ENCODE assay signal across 15 cellular contexts in genomic region chr6:170091000-170091638, GRCh38.
DNase-seq lines count a peak whose midpoint lies in the region; ATAC-seq, FAIRE-seq and TF ChIP-seq lines count a peak whose summit lies in the region.
"Had no signal": no experiment of that assay in that cellular context is flagged by ENCODE, and none has a peak within 500 bp of the region (broad histone marks: within the 10 kb centered on the region; RNA-seq: fewer than 3 reads in every experiment).

No MANE protein-coding gene starts in this region.

- H3K4me1 ChIP-seq in RWPE2 (ENCODE audit: insufficient read depth, poor library complexity, severe bottlenecking) (no peaks in the 10 kb centered on the region), kidney (ENCODE audit: control insufficient read depth in 1 of 2, insufficient read depth in 1 of 2, low read depth in 1 of 2, low read length in 2 of 2) (peaks cover 0 to 4% of the 10 kb centered on the region in 2 donors)

- peak; percentile 14 for DNase-seq in activated T-cell treated with anti-CD3 and anti-CD28 coated beads, Interleukin-2, amount 50 U/mL, for 24 hours
- no peak for DNase-seq in activated T-cell treated with anti-CD3 and anti-CD28 coated beads, Interleukin-2, amount 50 U/mL, for 72 hours
- DNase-seq in RWPE2 (ENCODE audit: low spot score) = peak; percentile 40
- DNase-seq in kidney = peak; percentile 47
- DNase-seq in stimulated activated effector memory CD8-positive, alpha-beta T cell treated with anti-CD3 and anti-CD28 coated beads, Interleukin-12 subunit alpha, Interleukin-12 subunit beta, amount 100 ng/mL, for 72 hours (ENCODE audit: low spot score in 2 of 2) = no peak
- no peak for DNase-seq in pons (ENCODE audit: low spot score)
- no peak for DNase-seq in brain microvascular endothelial cell
- DNase-seq: effector memory CD4-positive, alpha-beta T cell; kidney glomerular epithelial cell; NCI-H1105; NCI-H774 had no signal

- H3K9ac ChIP-seq in kidney (ENCODE audit: low read length in 2 of 2) = no peak overlapping the region
- H3K9ac ChIP-seq: KMS-11 had no signal

- no peak overlapping the region for H3K27ac ChIP-seq in RWPE2 (ENCODE audit: poor library complexity, severe bottlenecking)
- no peak overlapping the region for H3K27ac ChIP-seq in kidney (ENCODE audit: low read depth in 2 of 2, low read length in 2 of 2)
- H3K27ac ChIP-seq in brain microvascular endothelial cell = no peak overlapping the region
- H3K27ac ChIP-seq: cardiac muscle cell, KMS-11 had no signal

- H3K27ac Mint-ChIP-seq in activated T-cell treated with anti-CD3 and anti-CD28 coated beads, Interleukin-2, amount 50 U/mL, for 24 hours = no peak overlapping the region
- H3K27ac Mint-ChIP-seq in activated T-cell treated with anti-CD3 and anti-CD28 coated beads, Interleukin-2, amount 50 U/mL, for 72 hours = no peak overlapping the region
- H3K27ac Mint-ChIP-seq in stimulated activated effector memory CD8-positive, alpha-beta T cell treated with anti-CD3 and anti-CD28 coated beads, Interleukin-12 subunit alpha, Interleukin-12 subunit beta, amount 100 ng/mL, for 72 hours = peak overlapping the region; percentile 98
- H3K27ac Mint-ChIP-seq: GM23338 had no signal

- in situ Hi-C loops in brain microvascular endothelial cell (cut with HindIII; ENCODE audit: low pct_ligation_motif_present, low sequenced_read_pairs) = no loop called here

- H3K36me3 Mint-ChIP-seq in activated T-cell treated with anti-CD3 and anti-CD28 coated beads, Interleukin-2, amount 50 U/mL, for 24 hours (ENCODE audit: low read depth) = no peaks in the 10 kb centered on the region
- H3K36me3 Mint-ChIP-seq in activated T-cell treated with anti-CD3 and anti-CD28 coated beads, Interleukin-2, amount 50 U/mL, for 72 hours (ENCODE audit: insufficient read depth in 2 of 2) = peaks cover 3 to 6% of the 10 kb centered on the region in 2 donors
- peaks cover 36% of the 10 kb centered on the region for H3K36me3 Mint-ChIP-seq in stimulated activated effector memory CD8-positive, alpha-beta T cell treated with anti-CD3 and anti-CD28 coated beads, Interleukin-12 subunit alpha, Interleukin-12 subunit beta, amount 100 ng/mL, for 72 hours

- H3K9me3 Mint-ChIP-seq in activated T-cell treated with anti-CD3 and anti-CD28 coated beads, Interleukin-2, amount 50 U/mL, for 24 hours = no peaks in the 10 kb centered on the region
- no peaks in the 10 kb centered on the region for H3K9me3 Mint-ChIP-seq in activated T-cell treated with anti-CD3 and anti-CD28 coated beads, Interleukin-2, amount 50 U/mL, for 72 hours
- H3K9me3 Mint-ChIP-seq in stimulated activated effector memory CD8-positive, alpha-beta T cell treated with anti-CD3 and anti-CD28 coated beads, Interleukin-12 subunit alpha, Interleukin-12 subunit beta, amount 100 ng/mL, for 72 hours = no peaks in the 10 kb centered on the region

- no peak for FAIRE-seq in kidney (lab: Jason Lieb, UNC)

- ATAC-seq in activated T-cell treated with anti-CD3 and anti-CD28 coated beads, Interleukin-2, amount 50 U/mL, for 72 hours (replicated peaks in 1 of 2) = no peak
- ATAC-seq in RWPE2 (ENCODE audit: low read depth) (no peak), GM21737 (IDR thresholded peaks at IDR 0.05; ENCODE audit: unreplicated experiment) (no peak)
- no peak for ATAC-seq in stimulated activated effector memory CD8-positive, alpha-beta T cell treated with anti-CD3 and anti-CD28 coated beads, Interleukin-12 subunit alpha, Interleukin-12 subunit beta, amount 100 ng/mL, for 72 hours
- ATAC-seq: GM23338 had no signal

- no peak overlapping the region for H3K4me3 Mint-ChIP-seq in activated T-cell treated with anti-CD3 and anti-CD28 coated beads, Interleukin-2, amount 50 U/mL, for 24 hours
- H3K4me3 Mint-ChIP-seq in activated T-cell treated with anti-CD3 and anti-CD28 coated beads, Interleukin-2, amount 50 U/mL, for 72 hours = no peak overlapping the region
- H3K4me3 Mint-ChIP-seq in stimulated activated effector memory CD8-positive, alpha-beta T cell treated with anti-CD3 and anti-CD28 coated beads, Interleukin-12 subunit alpha, Interleukin-12 subunit beta, amount 100 ng/mL, for 72 hours = no peak overlapping the region
- H3K4me3 Mint-ChIP-seq: GM23338 had no signal

- intact Hi-C loops in kidney (cut with DNase I) = no loop called here

- TF ChIP-seq CTCF in RWPE2 (IDR thresholded peaks at IDR 0.05; ENCODE audit: poor library complexity, severe bottlenecking) (no peak), kidney (IDR thresholded peaks at IDR 0.05; ENCODE audit: borderline replicate concordance, extremely low read depth, insufficient read depth) (no peak), brain microvascular endothelial cell (IDR thresholded peaks at IDR 0.05; ENCODE audit: low read depth, low read length, missing control alignments) (no peak)

- H3K27me3 ChIP-seq in RWPE2 (ENCODE audit: insufficient read depth, poor library complexity, severe bottlenecking) (no peaks in the 10 kb centered on the region), brain microvascular endothelial cell (replicated peaks) (no peaks in the 10 kb centered on the region)
- H3K27me3 ChIP-seq: cardiac muscle cell had no signal

- peaks cover 2% of the 10 kb centered on the region for H3K27me3 Mint-ChIP-seq in activated T-cell treated with anti-CD3 and anti-CD28 coated beads, Interleukin-2, amount 50 U/mL, for 24 hours
- H3K27me3 Mint-ChIP-seq in activated T-cell treated with anti-CD3 and anti-CD28 coated beads, Interleukin-2, amount 50 U/mL, for 72 hours (ENCODE audit: low read depth) = peaks cover under 1% of the 10 kb centered on the region

- peaks cover 28% of the 10 kb centered on the region for H3K4me1 Mint-ChIP-seq in activated T-cell treated with anti-CD3 and anti-CD28 coated beads, Interleukin-2, amount 50 U/mL, for 24 hours (ENCODE audit: low read depth)
- H3K4me1 Mint-ChIP-seq in activated T-cell treated with anti-CD3 and anti-CD28 coated beads, Interleukin-2, amount 50 U/mL, for 72 hours (ENCODE audit: low read depth) = peaks cover 30% of the 10 kb centered on the region
- peaks cover 47% of the 10 kb centered on the region for H3K4me1 Mint-ChIP-seq in stimulated activated effector memory CD8-positive, alpha-beta T cell treated with anti-CD3 and anti-CD28 coated beads, Interleukin-12 subunit alpha, Interleukin-12 subunit beta, amount 100 ng/mL, for 72 hours
- H3K4me1 Mint-ChIP-seq: GM23338 had no signal

- no peak overlapping the region for H3K4me3 ChIP-seq in RWPE2 (ENCODE audit: severe bottlenecking)
- no peak overlapping the region for H3K4me3 ChIP-seq in kidney (ENCODE audit: low read length in 2 of 2)
- no peak overlapping the region for H3K4me3 ChIP-seq in brain microvascular endothelial cell (ENCODE audit: low read depth, low read length)
- H3K4me3 ChIP-seq: cardiac muscle cell, GM23338 had no signal

- no peaks in the 10 kb centered on the region for H3K36me3 ChIP-seq in RWPE2 (ENCODE audit: low read depth)
- no peaks in the 10 kb centered on the region for H3K36me3 ChIP-seq in kidney (ENCODE audit: control insufficient read depth in 1 of 2, insufficient read depth in 2 of 2, low read length in 2 of 2)
- H3K36me3 ChIP-seq in brain microvascular endothelial cell (replicated peaks) = no peaks in the 10 kb centered on the region
- H3K36me3 ChIP-seq: cardiac muscle cell had no signal

- H3K9me3 ChIP-seq in RWPE2 (ENCODE audit: severe bottlenecking) = no peaks in the 10 kb centered on the region
- no peaks in the 10 kb centered on the region for H3K9me3 ChIP-seq in kidney (ENCODE audit: control insufficient read depth in 1 of 2, low read length in 2 of 2)

Comparison
In these comparisons a context has a peak if more than half of its experiments do, and no peak if none do; other contexts are left out.
1. DNase-seq: peak in activated T-cell treated with anti-CD3 and anti-CD28 coated beads, Interleukin-2, amount 50 U/mL, for 24 hours (single experiment), RWPE2 (single experiment) and kidney (single experiment); none in activated T-cell treated with anti-CD3 and anti-CD28 coated beads, Interleukin-2, amount 50 U/mL, for 72 hours (0 of 2), stimulated activated effector memory CD8-positive, alpha-beta T cell treated with anti-CD3 and anti-CD28 coated beads, Interleukin-12 subunit alpha, Interleukin-12 subunit beta, amount 100 ng/mL, for 72 hours (0 of 2), pons (single experiment) and brain microvascular endothelial cell (single experiment).